20 cellular contexts compared by ENCODE assay signal in genomic region chr2:231359484-231359883, GRCh38. TPM values are rescaled to one million over a fixed set of nuclear protein-coding genes. Genes with fewer than 3 reads are reported as not detected.
"Had no signal": no experiment of that assay in that cellular context is flagged by ENCODE, and none has a peak within 500 bp of the region (broad histone marks: within the 10 kb centered on the region; RNA-seq: fewer than 3 reads in every experiment).

No MANE protein-coding gene starts in this region.

- H3K4me3 Mint-ChIP-seq: activated CD4-positive, alpha-beta T cell treated with anti-CD3 and anti-CD28 coated beads, Interleukin-2, amount 10 ng/mL, durations not matched to agents 24 days and 14 days; activated CD8-positive, alpha-beta T cell treated with anti-CD3 and anti-CD28 coated beads, Interleukin-2, amount 10 ng/mL, durations not matched to agents 7 days and 5 days; activated naive CD4-positive, alpha-beta T cell treated with anti-CD3 and anti-CD28 coated beads for 36 hours; activated T-cell treated with anti-CD3 and anti-CD28 coated beads, Interleukin-2, amount 50 U/mL, for 4 hours; central memory CD8-positive, alpha-beta T cell; nephron; stimulated activated naive CD8-positive, alpha-beta T cell treated with anti-CD3 and anti-CD28 coated beads, Interleukin-15, amount 100 ng/mL, for 72 hours; T-cell had no signal

- H3K36me3 Mint-ChIP-seq: T-cell had no signal

- H3K4me3 ChIP-seq: ascending aorta, gastrocnemius medialis, heart left ventricle, suprapubic skin, transverse colon, uterus had no signal

- H3K9me3 Mint-ChIP-seq: activated CD4-positive, alpha-beta T cell treated with anti-CD3 and anti-CD28 coated beads, Interleukin-2, amount 10 ng/mL, durations not matched to agents 24 days and 14 days; activated naive CD4-positive, alpha-beta T cell treated with anti-CD3 and anti-CD28 coated beads for 36 hours; activated T-cell treated with anti-CD3 and anti-CD28 coated beads, Interleukin-2, amount 50 U/mL, for 4 hours; central memory CD8-positive, alpha-beta T cell; nephron; stimulated activated naive CD8-positive, alpha-beta T cell treated with anti-CD3 and anti-CD28 coated beads, Interleukin-15, amount 100 ng/mL, for 72 hours; T-cell had no signal

- DNase-seq: activated CD4-positive, alpha-beta T cell treated with anti-CD3 and anti-CD28 coated beads, Interleukin-2, amount 10 ng/mL, durations not matched to agents 24 days and 14 days; activated CD8-positive, alpha-beta memory T cell treated with anti-CD3 and anti-CD28 coated beads, Interleukin-2, amount 50 U/mL, for 4 hours; activated CD8-positive, alpha-beta T cell treated with anti-CD3 and anti-CD28 coated beads, Interleukin-2, amount 10 ng/mL, durations not matched to agents 7 days and 5 days; activated naive CD4-positive, alpha-beta T cell treated with anti-CD3 and anti-CD28 coated beads for 36 hours; activated T-cell treated with anti-CD3 and anti-CD28 coated beads, Interleukin-2, amount 50 U/mL, for 4 hours; cortex of kidney; effector CD4-positive, alpha-beta T cell; gastrocnemius medialis; heart left ventricle; nucleus accumbens; stimulated activated CD4-positive, alpha-beta T cell treated with anti-CD3 and anti-CD28 coated beads, Interleukin-2, amount 100 ng/mL, for 24 hours; stimulated activated naive CD8-positive, alpha-beta T cell treated with anti-CD3 and anti-CD28 coated beads, Interleukin-15, amount 100 ng/mL, for 72 hours; T-helper 9 cell; uterus had no signal

- H3K27ac Mint-ChIP-seq: activated CD4-positive, alpha-beta T cell treated with anti-CD3 and anti-CD28 coated beads, Interleukin-2, amount 10 ng/mL, durations not matched to agents 24 days and 14 days; activated CD8-positive, alpha-beta T cell treated with anti-CD3 and anti-CD28 coated beads, Interleukin-2, amount 10 ng/mL, durations not matched to agents 7 days and 5 days; activated naive CD4-positive, alpha-beta T cell treated with anti-CD3 and anti-CD28 coated beads for 36 hours; nephron; T-cell had no signal

- H3K27me3 ChIP-seq: ascending aorta, gastrocnemius medialis, heart left ventricle, suprapubic skin, transverse colon, uterus had no signal

- H3K27ac ChIP-seq: ascending aorta, gastrocnemius medialis, heart left ventricle, suprapubic skin, transverse colon, uterus had no signal

- H3K36me3 ChIP-seq: gastrocnemius medialis, transverse colon, uterus had no signal

- H3K27me3 Mint-ChIP-seq: central memory CD8-positive, alpha-beta T cell; stimulated activated naive CD8-positive, alpha-beta T cell treated with anti-CD3 and anti-CD28 coated beads, Interleukin-15, amount 100 ng/mL, for 72 hours had no signal

- H3K4me1 ChIP-seq: gastrocnemius medialis, suprapubic skin, transverse colon, uterus had no signal

- H3K9me3 ChIP-seq: ascending aorta, gastrocnemius medialis, heart left ventricle, suprapubic skin, transverse colon, uterus had no signal

RNA-seq across cellular contexts. Expression of gene B3GNT7, which starts 36.0 kb away (rescaled TPM):
- total RNA-seq: activated CD4-positive, alpha-beta T cell treated with anti-CD3 and anti-CD28 coated beads, Interleukin-2, amount 10 ng/mL, durations not matched to agents 24 days and 14 days; activated naive CD4-positive, alpha-beta T cell treated with anti-CD3 and anti-CD28 coated beads for 36 hours had no signal
